ENCODE assay signal across 10 cellular contexts in the genomic region with DNA sequence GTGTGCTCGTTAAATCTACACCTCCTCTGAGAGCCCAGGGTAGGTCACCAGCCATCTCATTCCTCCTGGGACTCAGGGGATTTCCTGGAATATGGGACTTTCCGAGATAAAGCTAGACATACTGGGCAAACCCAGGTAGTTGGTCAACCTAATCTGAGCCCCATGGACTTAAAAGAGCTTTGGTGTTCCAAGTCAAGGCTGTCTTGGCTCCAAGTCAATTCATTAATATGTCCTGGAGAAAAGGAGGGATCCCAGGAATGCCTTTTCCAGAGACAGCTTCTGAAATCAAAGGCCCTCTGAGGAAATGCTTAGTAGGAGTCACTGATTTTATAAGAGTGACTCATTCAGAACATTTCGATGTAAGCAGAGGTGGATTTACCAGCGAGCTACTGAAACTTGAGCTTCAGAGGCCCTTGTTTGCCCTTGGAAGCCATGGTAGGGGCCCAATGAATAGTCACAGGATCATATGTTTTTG.
DNase-seq lines count a peak whose midpoint lies in the region; ATAC-seq and TF ChIP-seq lines count a peak whose summit lies in the region.
"Had no signal": no experiment of that assay in that cellular context is flagged by ENCODE, and none has a peak within 500 bp of the region (broad histone marks: within the 10 kb centered on the region; RNA-seq: fewer than 3 reads in every experiment).

No MANE protein-coding gene starts in this region.

- H3K27me3 ChIP-seq in sigmoid colon, result no peaks in the 10 kb centered on the region

- no peaks in the 10 kb centered on the region for H3K36me3 ChIP-seq in sigmoid colon

- ATAC-seq in HG02981 (IDR thresholded peaks at IDR 0.05; ENCODE audit: unreplicated experiment) (no peak), GM21786 (IDR thresholded peaks at IDR 0.05; ENCODE audit: unreplicated experiment) (no peak)

- peak overlapping the region in 1 of 4 donors; percentile 42 for H3K27ac ChIP-seq in sigmoid colon

- peaks cover 0 to 20% (median 16%) of the 10 kb centered on the region in 4 donors for H3K4me1 ChIP-seq in sigmoid colon

- WGBS in sigmoid colon, 2 donors, result 48 to 65% methylated on average over 4 of the region's 4 CpGs

- intact Hi-C loops in sigmoid colon (cut with DNase I), result no loop called here

- no peaks in the 10 kb centered on the region for H3K9me3 ChIP-seq in sigmoid colon

- DNase-seq in HFF-Myc (ENCODE audit: extremely low read depth, low read depth) (peak; percentile 80), SW 1271 (lab: John Stamatoyannopoulos, UW) (peak; percentile 35 to 86), foreskin fibroblast (peak; percentile 86 to 90), sigmoid colon (no peak), middle frontal gyrus (ENCODE audit: extremely low spot score, low spot score) (no peak)
- DNase-seq: activated gamma-delta T cell, endodermal cell, left cardiac atrium had no signal

- H3K4me3 ChIP-seq in HFF-Myc (replicated peaks; ENCODE audit: low read depth, low read length) (no peak overlapping the region), foreskin fibroblast (ENCODE audit: low read depth in 1 of 2, low read length in 2 of 2) (no peak overlapping the region), sigmoid colon (no peak overlapping the region)

- no peak for TF ChIP-seq CTCF in HFF-Myc (IDR thresholded peaks at IDR 0.05; ENCODE audit: low read depth, low read length, missing control alignments)
- TF ChIP-seq CTCF in foreskin fibroblast (IDR thresholded peaks at IDR 0.05; ENCODE audit: low read depth, low read length), result no peak
- TF ChIP-seq CTCF in sigmoid colon (IDR thresholded peaks at IDR 0.05), result no peak

- TF ChIP-seq EP300 in sigmoid colon (IDR thresholded peaks at IDR 0.05), result no peak

- no peak for TF ChIP-seq POLR2A in sigmoid colon (IDR thresholded peaks at IDR 0.05)

Comparison
In these comparisons a context has a peak if more than half of its experiments do, and no peak if none do; other contexts are left out.
1. DNase-seq: peak in HFF-Myc (single experiment), SW 1271 (2 of 2) and foreskin fibroblast (2 of 2); none in sigmoid colon (single experiment) and middle frontal gyrus (single experiment).